28 cellular contexts compared by ENCODE assay signal in genomic region chr18:37042381-37042780, GRCh38.
"Had no signal": no experiment of that assay in that cellular context is flagged by ENCODE, and none has a peak within 500 bp of the region (broad histone marks: within the 10 kb centered on the region; RNA-seq: fewer than 3 reads in every experiment).

No MANE protein-coding gene starts in this region.

- H3K36me3 ChIP-seq: brain microvascular endothelial cell, gastrocnemius medialis, thyroid gland, vagina, WERI-Rb-1 had no signal

- H3K27ac ChIP-seq: brain microvascular endothelial cell, coronary artery, gastrocnemius medialis, left ventricle myocardium inferior, parathyroid adenoma, psoas muscle, stomach, thyroid gland, upper lobe of left lung, vagina, WERI-Rb-1 had no signal

- H3K9ac ChIP-seq: parathyroid adenoma had no signal

- H3K9me3 ChIP-seq: thyroid gland had no signal

- H3K4me1 Mint-ChIP-seq: activated CD4-positive, alpha-beta T cell treated with anti-CD3 and anti-CD28 coated beads, Interleukin-2, amount 10 ng/mL, durations not matched to agents 24 days and 14 days; activated naive CD4-positive, alpha-beta T cell treated with anti-CD3 and anti-CD28 coated beads, Interleukin-2, amount 10 ng/mL, durations not matched to agents 7 days and 5 days; activated naive CD8-positive, alpha-beta T cell treated with anti-CD3 and anti-CD28 coated beads, Interleukin-2, amount 10 ng/mL, durations not matched to agents 7 days and 5 days; stimulated activated naive B cell treated with anti-CD40 and anti-IgM and Interleukin-4, amounts not matched to agents 10 μg/mL and 1 μg/mL and 100 μg/mL, for 72 hours had no signal

- H3K27ac Mint-ChIP-seq: activated CD4-positive, alpha-beta memory T cell treated with anti-CD3 and anti-CD28 coated beads for 36 hours; activated CD4-positive, alpha-beta T cell treated with anti-CD3 and anti-CD28 coated beads, Interleukin-2, amount 10 ng/mL, durations not matched to agents 24 days and 14 days; activated naive CD4-positive, alpha-beta T cell treated with anti-CD3 and anti-CD28 coated beads, Interleukin-2, amount 10 ng/mL, durations not matched to agents 7 days and 5 days; activated naive CD8-positive, alpha-beta T cell treated with anti-CD3 and anti-CD28 coated beads, Interleukin-2, amount 10 ng/mL, durations not matched to agents 7 days and 5 days; effector memory CD8-positive, alpha-beta T cell; stimulated activated naive B cell treated with anti-CD40 and anti-IgM and Interleukin-4, amounts not matched to agents 10 μg/mL and 1 μg/mL and 100 μg/mL, for 72 hours had no signal

- H3K4me3 Mint-ChIP-seq: activated CD4-positive, alpha-beta memory T cell treated with anti-CD3 and anti-CD28 coated beads for 36 hours; activated CD4-positive, alpha-beta T cell treated with anti-CD3 and anti-CD28 coated beads, Interleukin-2, amount 10 ng/mL, durations not matched to agents 24 days and 14 days; activated naive CD4-positive, alpha-beta T cell treated with anti-CD3 and anti-CD28 coated beads, Interleukin-2, amount 10 ng/mL, durations not matched to agents 7 days and 5 days; activated naive CD8-positive, alpha-beta T cell treated with anti-CD3 and anti-CD28 coated beads, Interleukin-2, amount 10 ng/mL, durations not matched to agents 7 days and 5 days; effector memory CD8-positive, alpha-beta T cell; stimulated activated naive B cell treated with anti-CD40 and anti-IgM and Interleukin-4, amounts not matched to agents 10 μg/mL and 1 μg/mL and 100 μg/mL, for 72 hours had no signal

- H3K27me3 Mint-ChIP-seq: activated CD4-positive, alpha-beta memory T cell treated with anti-CD3 and anti-CD28 coated beads for 36 hours; activated CD4-positive, alpha-beta T cell treated with anti-CD3 and anti-CD28 coated beads, Interleukin-2, amount 10 ng/mL, durations not matched to agents 24 days and 14 days; activated naive CD4-positive, alpha-beta T cell treated with anti-CD3 and anti-CD28 coated beads, Interleukin-2, amount 10 ng/mL, durations not matched to agents 7 days and 5 days; activated naive CD8-positive, alpha-beta T cell treated with anti-CD3 and anti-CD28 coated beads, Interleukin-2, amount 10 ng/mL, durations not matched to agents 7 days and 5 days; effector memory CD8-positive, alpha-beta T cell; stimulated activated naive B cell treated with anti-CD40 and anti-IgM and Interleukin-4, amounts not matched to agents 10 μg/mL and 1 μg/mL and 100 μg/mL, for 72 hours had no signal

- H3K4me3 ChIP-seq: coronary artery, gastrocnemius medialis, left ventricle myocardium inferior, lung, psoas muscle, smooth muscle cell, stomach, thyroid gland, upper lobe of left lung, vagina had no signal

- H3K27me3 ChIP-seq: brain microvascular endothelial cell, gastrocnemius medialis, stomach, thyroid gland, upper lobe of left lung, vagina had no signal

- DNase-seq: activated CD4-positive, alpha-beta memory T cell treated with anti-CD3 and anti-CD28 coated beads for 36 hours; activated CD4-positive, alpha-beta T cell treated with anti-CD3 and anti-CD28 coated beads, Interleukin-2, amount 10 ng/mL, durations not matched to agents 24 days and 14 days; activated CD4-positive, CD25-positive, alpha-beta regulatory T cell treated with anti-CD3 and anti-CD28 coated beads, Interleukin-2, amount 50 U/mL, for 72 hours; activated CD8-positive, alpha-beta memory T cell treated with anti-CD3 and anti-CD28 coated beads, Interleukin-2, amount 50 U/mL, for 4 hours; activated gamma-delta T cell; activated naive CD4-positive, alpha-beta T cell treated with anti-CD3 and anti-CD28 coated beads, Interleukin-2, amount 10 ng/mL, durations not matched to agents 7 days and 5 days; activated naive CD8-positive, alpha-beta T cell treated with anti-CD3 and anti-CD28 coated beads, Interleukin-2, amount 10 ng/mL, durations not matched to agents 7 days and 5 days; activated T-cell treated with anti-CD3 and anti-CD28 coated beads, Interleukin-2, amount 50 U/mL, for 1 hour; amniotic stem cell; brain microvascular endothelial cell; effector memory CD8-positive, alpha-beta T cell; erythroblast; gastrocnemius medialis; glutamatergic neuron; left ventricle myocardium inferior; psoas muscle; stimulated activated CD4-positive, alpha-beta T cell treated with anti-CD3 and anti-CD28 coated beads, Interleukin-1b, Interleukin-23, amount 100 ng/mL, for 48 hours; stimulated activated naive B cell treated with anti-CD40 and anti-IgM and Interleukin-4, amounts not matched to agents 10 μg/mL and 1 μg/mL and 100 μg/mL, for 72 hours; stomach; T1000; thyroid gland; upper lobe of left lung; WERI-Rb-1 had no signal

- ATAC-seq: effector memory CD8-positive, alpha-beta T cell; gastrocnemius medialis; psoas muscle; stimulated activated naive B cell treated with anti-CD40 and anti-IgM and Interleukin-4, amounts not matched to agents 10 μg/mL and 1 μg/mL and 100 μg/mL, for 72 hours had no signal

- H3K4me1 ChIP-seq: gastrocnemius medialis, left ventricle myocardium inferior, parathyroid adenoma, psoas muscle, stomach, thyroid gland, upper lobe of left lung, vagina had no signal
